1 cellular context compared by ENCODE assay signal in genomic region chr9:95008151-95008771, GRCh38.
A peak's percentile ranks its signal among the peaks of the same experiment; 100 is the strongest.
TF ChIP-seq lines count a peak whose summit lies in the region.

No MANE protein-coding gene starts in this region.

TF ChIP-seq in HepG2, 621 proteins besides CTCF, POLR2A, EP300 and RAD21 (continued from another document and continues in another):
- TF ChIP-seq RERE (CRISPR knock-in tag; IDR thresholded peaks at IDR 0.05; ENCODE audit: low read depth): 0 out of 2 replicates have a peak, but pooled peaks have one; percentile 26
- TF ChIP-seq MTA1 (CRISPR knock-in tag; IDR thresholded peaks at IDR 0.05; ENCODE audit: borderline replicate concordance): 0 out of 2 replicates have a peak, but pooled peaks have one; percentile 59
- no peak for TF ChIP-seq KLF9 (CRISPR knock-in tag; IDR thresholded peaks at IDR 0.05; ENCODE audit: low read depth)
- peak; percentile 90 for TF ChIP-seq NR2C2 (CRISPR knock-in tag; IDR thresholded peaks at IDR 0.05; ENCODE audit: borderline replicate concordance)
- TF ChIP-seq MXD4 (CRISPR knock-in tag; IDR thresholded peaks at IDR 0.05): peak; percentile 47; the same call in 1 of the 2 replicates
- TF ChIP-seq NPAS2 (CRISPR knock-in tag; IDR thresholded peaks at IDR 0.05; ENCODE audit: borderline replicate concordance): no peak
- TF ChIP-seq ZFP1 (CRISPR knock-in tag; IDR thresholded peaks at IDR 0.05): peak; percentile 65; the same call in 1 of the 2 replicates
- TF ChIP-seq ELF3 (CRISPR knock-in tag; IDR thresholded peaks at IDR 0.05): peak; percentile 58; the same call in 1 of the 2 replicates
- TF ChIP-seq ZMYM4 (CRISPR knock-in tag; IDR thresholded peaks at IDR 0.05): peak; percentile 59; the same call in 1 of the 2 replicates
- peak; percentile 37; the same call in 1 of the 2 replicates for TF ChIP-seq PITX1 (CRISPR knock-in tag; IDR thresholded peaks at IDR 0.05)
- TF ChIP-seq ESRRA (CRISPR knock-in tag; IDR thresholded peaks at IDR 0.05; ENCODE audit: low read depth): 0 out of 2 replicates have a peak, but pooled peaks have one; percentile 66
- TF ChIP-seq ZNF17 (CRISPR knock-in tag; IDR thresholded peaks at IDR 0.05): no peak
- 0 out of 2 replicates have a peak, but pooled peaks have one; percentile 22 for TF ChIP-seq ERF (CRISPR knock-in tag; IDR thresholded peaks at IDR 0.05)
- no peak for TF ChIP-seq IRF1 (CRISPR knock-in tag; IDR thresholded peaks at IDR 0.05; ENCODE audit: low read depth)
- no peak for TF ChIP-seq ZNF720 (CRISPR knock-in tag; IDR thresholded peaks at IDR 0.05)
- peak; percentile 49; the same call in 1 of the 2 replicates for TF ChIP-seq ETV5 (CRISPR knock-in tag; IDR thresholded peaks at IDR 0.05; ENCODE audit: borderline replicate concordance)
- TF ChIP-seq RARA (CRISPR knock-in tag; IDR thresholded peaks at IDR 0.05): peak; percentile 92
- 0 out of 2 replicates have a peak, but pooled peaks have one; percentile 24 for TF ChIP-seq ZFP91 (CRISPR knock-in tag; IDR thresholded peaks at IDR 0.05; ENCODE audit: borderline replicate concordance)
- TF ChIP-seq ZNF691 (CRISPR knock-in tag; IDR thresholded peaks at IDR 0.05; ENCODE audit: borderline replicate concordance, low read depth): peak; percentile 81; the same call in 1 of the 2 replicates
- TF ChIP-seq MAZ (IDR thresholded peaks at IDR 0.05; ENCODE audit: borderline replicate concordance, low read depth, low read length): no peak
- TF ChIP-seq MAZ (CRISPR knock-in tag; IDR thresholded peaks at IDR 0.05; ENCODE audit: low read depth): peak; percentile 68
- peak; percentile 86; the same call in 1 of the 2 replicates for TF ChIP-seq ATF2 (CRISPR knock-in tag; IDR thresholded peaks at IDR 0.05)
- peak; percentile 53 for TF ChIP-seq UBTF (CRISPR knock-in tag; IDR thresholded peaks at IDR 0.05)
- TF ChIP-seq SP2 (CRISPR knock-in tag; IDR thresholded peaks at IDR 0.05): no peak
- 0 out of 2 replicates have a peak, but pooled peaks have one; percentile 35 for TF ChIP-seq ZNF512 (CRISPR knock-in tag; IDR thresholded peaks at IDR 0.05)
- TF ChIP-seq FOSL2 (CRISPR knock-in tag; IDR thresholded peaks at IDR 0.05): peak; percentile 75
- TF ChIP-seq PREB (CRISPR knock-in tag; IDR thresholded peaks at IDR 0.05): no peak
- peak; percentile 67 for TF ChIP-seq HNF4A (CRISPR knock-in tag; IDR thresholded peaks at IDR 0.05)
- no peak for TF ChIP-seq ZNF256 (CRISPR knock-in tag; conservative IDR thresholded peaks at IDR 0.05)
- TF ChIP-seq ZNF644 (CRISPR knock-in tag; IDR thresholded peaks at IDR 0.05; ENCODE audit: low read depth): peak; percentile 41; the same call in 1 of the 2 replicates
- TF ChIP-seq ATF7 (IDR thresholded peaks at IDR 0.05): peak; percentile 44; the same call in 1 of the 2 replicates
- TF ChIP-seq ATF7 (CRISPR knock-in tag; IDR thresholded peaks at IDR 0.05): peak; percentile 84
- peak; percentile 69; the same call in 1 of the 2 replicates for TF ChIP-seq MIXL1 (CRISPR knock-in tag; IDR thresholded peaks at IDR 0.05)
- TF ChIP-seq ZNF556 (CRISPR knock-in tag; IDR thresholded peaks at IDR 0.05; ENCODE audit: borderline replicate concordance): 0 out of 2 replicates have a peak, but pooled peaks have one; percentile 42
- peak; percentile 88 for TF ChIP-seq HBP1 (CRISPR knock-in tag; IDR thresholded peaks at IDR 0.05; ENCODE audit: low read depth)
- TF ChIP-seq ZNF878 (CRISPR knock-in tag; IDR thresholded peaks at IDR 0.05): peak; percentile 46; the same call in 1 of the 2 replicates
- TF ChIP-seq ZNF710 (CRISPR knock-in tag; IDR thresholded peaks at IDR 0.05; ENCODE audit: borderline replicate concordance): peak; percentile 68; the same call in 1 of the 2 replicates
- TF ChIP-seq AGO2 (optimal IDR thresholded peaks at IDR 0.05; ENCODE audit: low read depth, low read length): peak; percentile 61
- TF ChIP-seq TCF7 (IDR thresholded peaks at IDR 0.05; ENCODE audit: low read depth): peak; percentile 56; the same call in 1 of the 2 replicates
